Comparison of ENCODE assay signal across 1 cellular context in genomic region chr11:64745523-64746328, GRCh38.
TF ChIP-seq lines count a peak whose summit lies in the region.

No MANE protein-coding gene starts in this region.

TF ChIP-seq in liver, 16 proteins besides CTCF, POLR2A, EP300 and RAD21 (continued from another document):
- TF ChIP-seq REST (IDR thresholded peaks at IDR 0.05) (no peak), MAX (IDR thresholded peaks at IDR 0.05) (no peak), ATF3 (IDR thresholded peaks at IDR 0.05) (no peak), GABPA (IDR thresholded peaks at IDR 0.05 in 1 of 2, conservative IDR thresholded peaks at IDR 0.05 in 1 of 2) (no peak), EGR1 (IDR thresholded peaks at IDR 0.05; ENCODE audit: low read depth in 2 of 2) (no peak), YY1 (IDR thresholded peaks at IDR 0.05) (no peak), TAF1 (conservative IDR thresholded peaks at IDR 0.05) (no peak)
TF ChIP-seq in liver: peak in this region for 0.
